In the genomic region with DNA sequence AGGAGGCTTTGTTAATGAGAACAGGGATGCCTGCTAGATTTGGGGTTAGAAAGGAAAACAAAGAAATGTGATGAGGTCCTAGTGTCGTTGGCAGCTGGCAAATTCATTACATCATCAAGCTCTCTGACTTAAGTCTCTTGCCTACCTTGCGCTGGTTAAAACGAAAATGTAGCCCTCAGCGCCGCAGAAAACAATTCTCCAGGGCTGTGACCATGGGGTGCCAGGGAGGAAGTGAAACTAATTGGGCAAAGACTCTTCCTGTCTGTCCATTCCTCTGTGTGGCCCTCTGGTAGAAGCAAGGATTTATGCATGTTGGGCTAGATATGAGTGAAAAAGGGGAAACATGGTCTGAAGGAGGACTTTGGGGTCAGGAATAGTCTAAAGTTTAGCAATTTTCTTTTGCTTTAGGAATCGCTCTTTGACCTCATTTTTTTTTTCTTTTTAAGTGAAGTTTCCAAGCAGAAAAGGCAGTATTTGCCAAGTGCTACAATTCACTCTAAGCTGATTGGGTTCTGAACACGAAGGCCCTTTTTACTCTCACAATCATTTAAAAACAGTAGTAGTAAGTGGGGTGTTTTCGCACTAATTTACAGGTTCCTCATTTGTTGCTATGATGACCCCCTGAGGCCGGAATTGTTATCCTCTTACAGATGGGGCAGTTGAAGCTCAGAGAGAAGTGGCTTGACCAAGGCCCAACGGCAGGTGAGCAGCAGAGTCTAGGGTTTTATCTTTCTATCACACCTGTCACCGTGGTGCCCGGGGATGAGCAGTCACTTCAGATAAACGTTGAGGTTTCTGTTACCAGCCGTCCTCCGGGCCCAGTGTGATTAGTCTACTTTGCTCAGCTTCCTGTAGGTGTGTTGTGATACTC, we compare ENCODE assay signal across 1 cellular context.
TF ChIP-seq lines count a peak whose summit lies in the region.

No MANE protein-coding gene starts in this region.

TF ChIP-seq in GM23338, 12 proteins besides CTCF, POLR2A, EP300 and RAD21 (continued from another document):
- peak; percentile 44; the same call in 1 of the 2 replicates for TF ChIP-seq ZNF462 (CRISPR knock-in tag; IDR thresholded peaks at IDR 0.05)
